ENCODE assay signal across 20 cellular contexts in the genomic region with DNA sequence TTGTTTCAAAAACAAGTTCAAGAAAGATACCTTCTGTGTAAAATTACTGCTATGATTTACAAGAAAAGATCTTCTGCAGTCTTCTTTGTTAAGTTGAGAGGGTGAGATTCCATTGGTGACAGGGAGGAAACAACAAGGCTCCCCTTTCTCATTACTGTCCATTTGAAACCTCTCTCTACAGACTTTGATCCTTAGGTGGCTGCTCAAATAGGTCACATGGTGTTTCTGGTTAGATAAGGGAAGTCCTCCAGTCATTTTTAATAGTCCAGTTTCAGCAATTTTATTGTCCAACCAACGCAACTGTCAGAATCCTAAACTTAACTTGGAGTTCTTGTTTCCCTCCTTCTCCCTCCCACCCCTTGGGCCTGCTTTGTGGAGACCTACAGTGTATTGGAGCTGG.
DNase-seq lines count a peak whose midpoint lies in the region; ATAC-seq, FAIRE-seq and TF ChIP-seq lines count a peak whose summit lies in the region.
"Had no signal": no experiment of that assay in that cellular context is flagged by ENCODE, and none has a peak within 500 bp of the region (broad histone marks: within the 10 kb centered on the region; RNA-seq: fewer than 3 reads in every experiment).

No MANE protein-coding gene starts in this region.

- no peak for FAIRE-seq in small intestine (lab: Jason Lieb, UNC)
- FAIRE-seq: G401.6, GM12892, GM19239 had no signal

- DNase-seq in Caco-2, result no peak
- no peak for DNase-seq in PC-3
- DNase-seq in hepatocyte (ENCODE audit: low spot score), result no peak
- DNase-seq in small intestine, result peak; percentile 64
- no peak for DNase-seq in left ventricle myocardium inferior
- no peak for DNase-seq in T1000 (lab: John Stamatoyannopoulos, UW)
- DNase-seq: AML-193; Calu3; CD4-positive, CD25-positive, alpha-beta regulatory T cell; MG63; NCI-H1092 treated with DMSO at 0.1 percent for 48 hours; NCI-H1694 treated with DMSO at 0.1 percent for 48 hours; NCI-H2171; NCI-H82 had no signal

- TF ChIP-seq CTCF in Caco-2 (IDR thresholded peaks at IDR 0.05; ENCODE audit: insufficient read depth in 1 of 2, low read depth in 1 of 2, low read length in 1 of 2, severe bottlenecking in 1 of 2, unreplicated experiment in 1 of 2), result no peak
- TF ChIP-seq CTCF in PC-3 (conservative IDR thresholded peaks at IDR 0.05; ENCODE audit: low read depth, low read length), result no peak
- no peak for TF ChIP-seq CTCF in hepatocyte (IDR thresholded peaks at IDR 0.05; ENCODE audit: poor library complexity)
- no peak for TF ChIP-seq CTCF in left ventricle myocardium inferior (IDR thresholded peaks at IDR 0.05; ENCODE audit: borderline replicate concordance)

- H3K27ac ChIP-seq in PC-3 (ENCODE audit: low read length) (peak overlapping the region; percentile 88), hepatocyte (peak overlapping the region; percentile 68), small intestine (ENCODE audit: low read depth in 1 of 2, low read length in 1 of 2) (peak overlapping the region in 1 of 2 donors; percentile 34), left ventricle myocardium inferior (replicated peaks) (no peak overlapping the region)
- H3K27ac ChIP-seq: KMS-11 had no signal

- H2AFZ ChIP-seq in PC-3 (ENCODE audit: low read length) (no peak overlapping the region), hepatocyte (no peak overlapping the region)

- no peaks in the 10 kb centered on the region for H3K27me3 Mint-ChIP-seq in Caco-2 (ENCODE audit: insufficient read depth, unreplicated experiment)
- H3K27me3 Mint-ChIP-seq: CD4-positive, CD25-positive, alpha-beta regulatory T cell had no signal

- H3K36me3 Mint-ChIP-seq in Caco-2 (ENCODE audit: insufficient read depth, unreplicated experiment), result peaks cover 30% of the 10 kb centered on the region
- H3K36me3 Mint-ChIP-seq: CD4-positive, CD25-positive, alpha-beta regulatory T cell had no signal

- H3K9ac ChIP-seq in PC-3 (ENCODE audit: low read length), result peak overlapping the region; percentile 24; the same call in 1 of the 2 replicates
- H3K9ac ChIP-seq: KMS-11 had no signal

- no peaks in the 10 kb centered on the region for H3F3A ChIP-seq in PC-3 (ENCODE audit: low read length, unreplicated experiment)

- H3K4me3 Mint-ChIP-seq in Caco-2 (ENCODE audit: unreplicated experiment), result peak overlapping the region; percentile 47
- H3K4me3 Mint-ChIP-seq: CD4-positive, CD25-positive, alpha-beta regulatory T cell had no signal

- peaks cover 24% of the 10 kb centered on the region for H3K9me3 Mint-ChIP-seq in Caco-2 (ENCODE audit: unreplicated experiment)

- no peaks in the 10 kb centered on the region for H3K79me2 ChIP-seq in PC-3 (ENCODE audit: low read length)
- no peaks in the 10 kb centered on the region for H3K79me2 ChIP-seq in hepatocyte

- 87% methylated on average over 1 of the region's 1 CpG for WGBS in hepatocyte (ENCODE audit: low lambda C conversion rate, missing lambda C conversion rate)
- WGBS in small intestine, 3 donors, result 11 to 55% (median 39%) methylated on average over 1 of the region's 1 CpG

- BruUV-seq in Caco-2 (replicated peaks; lab: Mats Ljungman, UMichigan) (no TSS peak), PC-3 (replicated peaks; lab: Mats Ljungman, UMichigan) (no TSS peak)

- TF ChIP-seq POLR2A in GM18505 (IDR thresholded peaks at IDR 0.05; ENCODE audit: borderline replicate concordance, extremely low read depth, insufficient read depth, insufficient read length), result no peak

- ATAC-seq in PC-3, result no peak
- no peak for ATAC-seq in GM18505 (IDR thresholded peaks at IDR 0.05; ENCODE audit: unreplicated experiment)
- no peak for ATAC-seq in GM21737 (IDR thresholded peaks at IDR 0.05; ENCODE audit: unreplicated experiment)

- H3K27me3 ChIP-seq in Caco-2 (replicated peaks; ENCODE audit: control insufficient read depth, insufficient read depth, low read length), result no peaks in the 10 kb centered on the region
- no peaks in the 10 kb centered on the region for H3K27me3 ChIP-seq in PC-3 (ENCODE audit: low read length)
- no peaks in the 10 kb centered on the region for H3K27me3 ChIP-seq in hepatocyte
- no peaks in the 10 kb centered on the region for H3K27me3 ChIP-seq in small intestine (ENCODE audit: control insufficient read depth in 2 of 2, insufficient read depth in 2 of 2, low read length in 2 of 2)
- H3K27me3 ChIP-seq in left ventricle myocardium inferior (ENCODE audit: low read depth), result no peaks in the 10 kb centered on the region
- H3K27me3 ChIP-seq: MG63 had no signal

- H3K9me3 ChIP-seq in Caco-2, result 0 out of 2 replicates have a peak, but pooled peaks cover 4% of the 10 kb centered on the region
- no peaks in the 10 kb centered on the region for H3K9me3 ChIP-seq in PC-3 (ENCODE audit: low read length)
- no peaks in the 10 kb centered on the region for H3K9me3 ChIP-seq in hepatocyte (ENCODE audit: low read depth)
- H3K9me3 ChIP-seq in small intestine (ENCODE audit: control insufficient read depth, low read depth), result no peaks in the 10 kb centered on the region
- H3K9me3 ChIP-seq in left ventricle myocardium inferior (replicated peaks), result no peaks in the 10 kb centered on the region

- intact Hi-C loops in Caco-2 (cut with micrococcal nuclease; ENCODE audit: unreplicated experiment), result loop anchor here (2.0 kb wide), 2 partner anchors 236 to 386 kb away; no protein-coding TSS in a partner anchor
- intact Hi-C loops in PC-3 (cut with micrococcal nuclease), result loop anchor here (2.0 to 10.0 kb wide), 3 partner anchors 48 to 388 kb away; no protein-coding TSS in a partner anchor
- intact Hi-C loops in left ventricle myocardium inferior (cut with micrococcal nuclease), result no loop called here

- CTCF ChIA-PET in Caco-2 (lab: Charles Lee) (no interaction called here), PC-3 (lab: Charles Lee) (no interaction called here)

- H3K9me2 ChIP-seq in PC-3 (replicated peaks; ENCODE audit: low read length) (no peaks in the 10 kb centered on the region), hepatocyte (replicated peaks; ENCODE audit: insufficient read depth) (no peaks in the 10 kb centered on the region)

- H3K4me1 ChIP-seq in Caco-2, result peaks cover 56% of the 10 kb centered on the region
- peaks cover 41% of the 10 kb centered on the region for H3K4me1 ChIP-seq in PC-3 (ENCODE audit: insufficient read depth, low read length)
- peaks cover 20% of the 10 kb centered on the region for H3K4me1 ChIP-seq in hepatocyte (ENCODE audit: insufficient read depth)
- H3K4me1 ChIP-seq in small intestine (ENCODE audit: control insufficient read depth in 2 of 2, insufficient read depth in 1 of 2, low read depth in 1 of 2, low read length in 1 of 2), result peaks cover 4% of the 10 kb centered on the region in 2 donors
- no peaks in the 10 kb centered on the region for H3K4me1 ChIP-seq in left ventricle myocardium inferior

- no peak overlapping the region for H3K4me3 ChIP-seq in Caco-2 (ENCODE audit: low read depth, low read length)
- H3K4me3 ChIP-seq in PC-3 (ENCODE audit: low read length), result no peak overlapping the region
- H3K4me3 ChIP-seq in hepatocyte, result no peak overlapping the region
- no peak overlapping the region for H3K4me3 ChIP-seq in small intestine (ENCODE audit: low read depth in 1 of 2, low read length in 2 of 2)
- H3K4me3 ChIP-seq in left ventricle myocardium inferior, result no peak overlapping the region
- H3K4me3 ChIP-seq: MG63 had no signal

- H3K4me2 ChIP-seq in PC-3 (ENCODE audit: low read length) (peak overlapping the region; percentile 55), hepatocyte (no peak overlapping the region)
- H3K4me2 ChIP-seq: KMS-11 had no signal

- POLR2A ChIA-PET in Caco-2 (lab: Charles Lee) (no interaction called here), PC-3 (lab: Charles Lee; ENCODE audit: unreplicated experiment) (interaction anchor here (0.6 kb wide), 1 partner anchor 41 kb away, joined by 4 read pairs; no protein-coding TSS in a partner anchor)

- H3K4me1 Mint-ChIP-seq in Caco-2 (ENCODE audit: low read depth, unreplicated experiment), result peaks cover 47% of the 10 kb centered on the region
- H3K4me1 Mint-ChIP-seq: CD4-positive, CD25-positive, alpha-beta regulatory T cell had no signal

- peak overlapping the region; percentile 93 for H3K27ac Mint-ChIP-seq in Caco-2 (ENCODE audit: unreplicated experiment)
- H3K27ac Mint-ChIP-seq: CD4-positive, CD25-positive, alpha-beta regulatory T cell had no signal

- H4K20me1 ChIP-seq in PC-3 (ENCODE audit: low read length) (no peaks in the 10 kb centered on the region), hepatocyte (ENCODE audit: insufficient read depth, poor library complexity, severe bottlenecking) (no peaks in the 10 kb centered on the region)

- H3K36me3 ChIP-seq in Caco-2 (ENCODE audit: control insufficient read depth, insufficient read depth, low read length), result no peaks in the 10 kb centered on the region
- H3K36me3 ChIP-seq in PC-3 (ENCODE audit: low read depth, low read length), result no peaks in the 10 kb centered on the region
- no peaks in the 10 kb centered on the region for H3K36me3 ChIP-seq in hepatocyte (replicated peaks; ENCODE audit: insufficient read depth, low read depth)
- no peaks in the 10 kb centered on the region for H3K36me3 ChIP-seq in small intestine (ENCODE audit: control insufficient read depth in 2 of 2, insufficient read depth in 2 of 2, low read length in 2 of 2)
- H3K36me3 ChIP-seq in left ventricle myocardium inferior, result no peaks in the 10 kb centered on the region
- H3K36me3 ChIP-seq: MG63 had no signal
